Comparison of ENCODE assay signal across 12 cellular contexts in genomic region chr12:89213139-89213538, GRCh38.
A peak's percentile ranks its signal among the peaks of the same experiment; 100 is the strongest.
DNase-seq lines count a peak whose midpoint lies in the region; ATAC-seq and TF ChIP-seq lines count a peak whose summit lies in the region.
"Had no signal": no experiment of that assay in that cellular context is flagged by ENCODE, and none has a peak within 500 bp of the region (broad histone marks: within the 10 kb centered on the region; RNA-seq: fewer than 3 reads in every experiment).

No MANE protein-coding gene starts in this region.

- TF ChIP-seq CTCF in C4-2B (conservative IDR thresholded peaks at IDR 0.05) (no peak), PC-3 (conservative IDR thresholded peaks at IDR 0.05; ENCODE audit: low read depth, low read length) (no peak), psoas muscle (IDR thresholded peaks at IDR 0.05) (no peak)

- no peaks in the 10 kb centered on the region for H3K79me2 ChIP-seq in PC-3 (ENCODE audit: low read length)

- ATAC-seq in PC-3, result no peak
- peak; percentile 63 for ATAC-seq in left colon
- no peak for ATAC-seq in psoas muscle
- no peak for ATAC-seq in GM21447 (IDR thresholded peaks at IDR 0.05; ENCODE audit: unreplicated experiment)
- ATAC-seq in SK-N-SH treated with all-trans-retinoic acid at 6 μM for 48 hours, result no peak

- POLR2A ChIA-PET in PC-3 (lab: Charles Lee; ENCODE audit: unreplicated experiment), result no interaction called here

- 72 to 84% (median 81%) methylated on average over 1 of the region's 1 CpG for WGBS in psoas muscle, 3 donors

- DNase-seq in PC-3 (no peak), left colon (no peak), psoas muscle (no peak), posterior cingulate gyrus (no peak)
- DNase-seq: HFFc6, Karpas-422, NCI-H187 treated with DMSO at 0.1 percent for 48 hours, NCI-H774 had no signal

- no peak overlapping the region for H2AFZ ChIP-seq in PC-3 (ENCODE audit: low read length)

- H3F3A ChIP-seq in PC-3 (ENCODE audit: low read length, unreplicated experiment), result no peaks in the 10 kb centered on the region

- no TSS peak for BruUV-seq in PC-3 (replicated peaks; lab: Mats Ljungman, UMichigan)

- CTCF ChIA-PET in PC-3 (lab: Charles Lee), result no interaction called here

- H3K9ac ChIP-seq in PC-3 (ENCODE audit: low read length), result no peak overlapping the region
- H3K9ac ChIP-seq: BLaER1 had no signal

- H3K27ac ChIP-seq in C4-2B, result peak overlapping the region; percentile 77
- H3K27ac ChIP-seq in PC-3 (ENCODE audit: low read length), result peak overlapping the region; percentile 59
- H3K27ac ChIP-seq in psoas muscle, result peak overlapping the region; percentile 24
- H3K27ac ChIP-seq: BLaER1 had no signal

- H3K4me3 ChIP-seq in PC-3 (ENCODE audit: low read length), result no peak overlapping the region
- H3K4me3 ChIP-seq in psoas muscle, result no peak overlapping the region
- H3K4me3 ChIP-seq: BLaER1 had no signal

- peak overlapping the region; percentile 38 for H3K4me2 ChIP-seq in PC-3 (ENCODE audit: low read length)
- H3K4me2 ChIP-seq: BLaER1 had no signal

- H3K9me3 ChIP-seq in PC-3 (ENCODE audit: low read length) (no peaks in the 10 kb centered on the region), psoas muscle (no peaks in the 10 kb centered on the region)
- H3K9me3 ChIP-seq: BLaER1 had no signal

- no peaks in the 10 kb centered on the region for H3K36me3 ChIP-seq in PC-3 (ENCODE audit: low read depth, low read length)
- no peaks in the 10 kb centered on the region for H3K36me3 ChIP-seq in psoas muscle (ENCODE audit: insufficient read depth in 1 of 2, low read depth in 1 of 2)
- H3K36me3 ChIP-seq: BLaER1 had no signal

- H4K20me1 ChIP-seq in PC-3 (ENCODE audit: low read length), result no peaks in the 10 kb centered on the region
- H4K20me1 ChIP-seq: BLaER1 had no signal

- H3K9me2 ChIP-seq in PC-3 (replicated peaks; ENCODE audit: low read length), result no peaks in the 10 kb centered on the region

- no peaks in the 10 kb centered on the region for H3K27me3 ChIP-seq in PC-3 (ENCODE audit: low read length)
- H3K27me3 ChIP-seq in psoas muscle (ENCODE audit: insufficient read depth in 3 of 3, low read length in 2 of 3), result no peaks in the 10 kb centered on the region
- H3K27me3 ChIP-seq: BLaER1 had no signal

- peaks cover 36% of the 10 kb centered on the region for H3K4me1 ChIP-seq in PC-3 (ENCODE audit: insufficient read depth, low read length)
- peaks cover 14% of the 10 kb centered on the region for H3K4me1 ChIP-seq in psoas muscle
- H3K4me1 ChIP-seq: BLaER1 had no signal

- intact Hi-C loops in PC-3 (cut with micrococcal nuclease), result loop anchor here (2.0 to 10.0 kb wide), 2 partner anchors 140 to 252 kb away; partner anchors contain the start of gene DUSP6
- intact Hi-C loops in left colon (cut with DNase I, micrococcal nuclease), result no loop called here
- intact Hi-C loops in psoas muscle (cut with DNase I), result loop anchor here in 1 of 2 donors (2.0 to 5.0 kb wide), 2 partner anchors 51 to 134 kb away; no protein-coding TSS in a partner anchor
- intact Hi-C loops in posterior cingulate gyrus (cut with DNase I), result no loop called here

TF ChIP-seq in SK-N-SH treated with all-trans-retinoic acid at 6 μM for 48 hours, 23 proteins besides CTCF, POLR2A, EP300 and RAD21:
- no peak for TF ChIP-seq ARNTL (CRISPR knock-in tag; IDR thresholded peaks at IDR 0.05; ENCODE audit: borderline replicate concordance, low read depth)

Comparison
In these comparisons a context has a peak if more than half of its experiments do, and no peak if none do; other contexts are left out.
1. H3K27ac ChIP-seq: peak in every context shown above with its lines; median percentile 77 in C4-2B; 59 in PC-3; 24 in psoas muscle.